In genomic region chr11:64238076-64238475, GRCh38 we compare ENCODE assay signal across 13 cellular contexts. TPM values are rescaled to one million over a fixed set of nuclear protein-coding genes. Genes with fewer than 3 reads are reported as not detected.
DNase-seq lines count a peak whose midpoint lies in the region; ATAC-seq, FAIRE-seq and TF ChIP-seq lines count a peak whose summit lies in the region.
"Had no signal": no experiment of that assay in that cellular context is flagged by ENCODE, and none has a peak within 500 bp of the region (broad histone marks: within the 10 kb centered on the region; RNA-seq: fewer than 3 reads in every experiment).

No MANE protein-coding gene starts in this region.

- no CpG with 5 or more reads among the region's 9 CpGs for WGBS in gastroesophageal sphincter (ENCODE audit: low coverage in 1 of 2), 2 donors

- H3K27ac Mint-ChIP-seq in activated CD4-positive, alpha-beta memory T cell treated with anti-CD3 and anti-CD28 coated beads, Interleukin-2, amount 10 ng/mL, durations not matched to agents 7 days and 5 days, result peak overlapping the region; percentile 48

- intact Hi-C loops in Right ventricle myocardium superior (cut with DNase I) (no loop called here), mucosa of descending colon (cut with DNase I, micrococcal nuclease) (no loop called here)

- H3K36me3 ChIP-seq in right atrium auricular region (peaks cover 6% of the 10 kb centered on the region), mucosa of descending colon (ENCODE audit: low read depth) (no peaks in the 10 kb centered on the region), gastroesophageal sphincter (peaks cover 0 to 42% of the 10 kb centered on the region in 2 donors)

- DNase-seq in right atrium auricular region (ENCODE audit: low spot score) (no peak), Right ventricle myocardium superior (no peak), mucosa of descending colon (peak; percentile 31 to 71 (median 54)), GM19238 (ENCODE audit: insufficient read length, low spot score) (no peak), HTR-8/SVneo (ENCODE audit: insufficient read length, low spot score) (no peak)
- no peak for DNase-seq in activated CD4-positive, alpha-beta memory T cell treated with anti-CD3 and anti-CD28 coated beads, Interleukin-2, amount 10 ng/mL, durations not matched to agents 7 days and 5 days
- DNase-seq: foreskin melanocyte; NCI-H1694 treated with DMSO at 0.1 percent for 48 hours; SJCRH30; stimulated activated CD8-positive, alpha-beta memory T cell treated with anti-CD3 and anti-CD28 coated beads, Interleukin-4, amount 100 ng/mL, for 48 hours had no signal

- no peak for TF ChIP-seq POLR2A in gastroesophageal sphincter (IDR thresholded peaks at IDR 0.05)

- no peak for FAIRE-seq in HTR-8/SVneo (lab: Jason Lieb, UNC)

- ATAC-seq in Right ventricle myocardium superior (ENCODE audit: poor library complexity), result no peak
- ATAC-seq in mucosa of descending colon, result no peak
- no peak for ATAC-seq in GM18498 (IDR thresholded peaks at IDR 0.05; ENCODE audit: unreplicated experiment)
- no peak for ATAC-seq in gastroesophageal sphincter

- POLR2A ChIA-PET in activated CD4-positive, alpha-beta memory T cell treated with anti-CD3 and anti-CD28 coated beads, Interleukin-2, amount 10 ng/mL, durations not matched to agents 7 days and 5 days (lab: Charles Lee), result interaction anchor here (1.5 to 4.8 kb wide), 4 partner anchors 12 to 34 kb away, joined by 4 to 45 read pairs (median 14); partner anchors contain the start of genes FERMT3, NUDT22 and TRPT1

- no peaks in the 10 kb centered on the region for H3K27me3 Mint-ChIP-seq in activated CD4-positive, alpha-beta memory T cell treated with anti-CD3 and anti-CD28 coated beads, Interleukin-2, amount 10 ng/mL, durations not matched to agents 7 days and 5 days

- H3K36me3 Mint-ChIP-seq in activated CD4-positive, alpha-beta memory T cell treated with anti-CD3 and anti-CD28 coated beads, Interleukin-2, amount 10 ng/mL, durations not matched to agents 7 days and 5 days (ENCODE audit: low read depth), result peaks cover 10% of the 10 kb centered on the region

- peaks cover 41% of the 10 kb centered on the region for H3K4me1 Mint-ChIP-seq in activated CD4-positive, alpha-beta memory T cell treated with anti-CD3 and anti-CD28 coated beads, Interleukin-2, amount 10 ng/mL, durations not matched to agents 7 days and 5 days

- CTCF ChIA-PET in activated CD4-positive, alpha-beta memory T cell treated with anti-CD3 and anti-CD28 coated beads, Interleukin-2, amount 10 ng/mL, durations not matched to agents 7 days and 5 days (lab: Charles Lee), result no interaction called here

- H3K4me3 Mint-ChIP-seq in activated CD4-positive, alpha-beta memory T cell treated with anti-CD3 and anti-CD28 coated beads, Interleukin-2, amount 10 ng/mL, durations not matched to agents 7 days and 5 days, result no peak overlapping the region

- no peak overlapping the region for H3K4me3 ChIP-seq in right atrium auricular region
- no peak overlapping the region for H3K4me3 ChIP-seq in mucosa of descending colon
- no peak overlapping the region for H3K4me3 ChIP-seq in gastroesophageal sphincter
- H3K4me3 ChIP-seq: cardiac muscle cell, SJCRH30 had no signal

- TF ChIP-seq CTCF in right atrium auricular region (IDR thresholded peaks at IDR 0.05) (no peak), mucosa of descending colon (IDR thresholded peaks at IDR 0.05) (no peak), gastroesophageal sphincter (IDR thresholded peaks at IDR 0.05) (no peak)

- H3K4me1 ChIP-seq in right atrium auricular region (peaks cover 0 to 63% of the 10 kb centered on the region in 2 donors), mucosa of descending colon (ENCODE audit: low read depth) (peaks cover 47% of the 10 kb centered on the region), gastroesophageal sphincter (peaks cover 3 to 59% (median 32%) of the 10 kb centered on the region in 3 donors)

- peak overlapping the region; percentile 8 to 39 for H3K27ac ChIP-seq in right atrium auricular region
- H3K27ac ChIP-seq in gastroesophageal sphincter, result peak overlapping the region in 1 of 4 donors; percentile 95
- H3K27ac ChIP-seq: cardiac muscle cell, SJCRH30 had no signal

- no peaks in the 10 kb centered on the region for H3K9me3 ChIP-seq in right atrium auricular region
- H3K9me3 ChIP-seq in mucosa of descending colon, result no peaks in the 10 kb centered on the region
- no peaks in the 10 kb centered on the region for H3K9me3 ChIP-seq in gastroesophageal sphincter
- H3K9me3 ChIP-seq: SJCRH30 had no signal

- H3K27me3 ChIP-seq in right atrium auricular region (no peaks in the 10 kb centered on the region), gastroesophageal sphincter (no peaks in the 10 kb centered on the region)
- H3K27me3 ChIP-seq: cardiac muscle cell, SJCRH30 had no signal

- no peaks in the 10 kb centered on the region for H3K9me3 Mint-ChIP-seq in activated CD4-positive, alpha-beta memory T cell treated with anti-CD3 and anti-CD28 coated beads, Interleukin-2, amount 10 ng/mL, durations not matched to agents 7 days and 5 days

- no peak for TF ChIP-seq EP300 in gastroesophageal sphincter (IDR thresholded peaks at IDR 0.05)

RNA-seq across cellular contexts. Expression of gene FKBP2, which starts 2.8 kb away (rescaled TPM):
- total RNA-seq in right atrium auricular region (10 to 100 TPM; 59.1 to 83.4 TPM), Right ventricle myocardium superior (41.6 TPM), mucosa of descending colon (10 to 100 TPM; 67.5 to 91.0 (median 75.8) TPM), gastroesophageal sphincter (10 to 100 TPM; 45.5 to 78.3 (median 58.4) TPM)
- total RNA-seq in activated CD4-positive, alpha-beta memory T cell treated with anti-CD3 and anti-CD28 coated beads, Interleukin-2, amount 10 ng/mL, durations not matched to agents 7 days and 5 days, result 10 to 100 TPM; 26.4 to 27.9 TPM

RNA-seq across cellular contexts. Expression of gene VEGFB, which starts 3.7 kb away (rescaled TPM):
- total RNA-seq in right atrium auricular region (100 to 1,000 TPM; 153 to 201 TPM), Right ventricle myocardium superior (276 TPM), mucosa of descending colon (100 to 1,000 TPM in 1 of 3 donors, 10 to 100 TPM in 2; 45.3 to 156 (median 45.6) TPM), gastroesophageal sphincter (100 to 1,000 TPM in 2 of 4 donors, 10 to 100 TPM in 2; 49.9 to 152 (median 88.6) TPM)
- total RNA-seq in activated CD4-positive, alpha-beta memory T cell treated with anti-CD3 and anti-CD28 coated beads, Interleukin-2, amount 10 ng/mL, durations not matched to agents 7 days and 5 days, result 10 to 100 TPM; 49.1 to 58.5 TPM

RNA-seq across cellular contexts. Expression of gene DNAJC4, which starts 7.7 kb away (rescaled TPM):
- 10 to 100 TPM; 24.7 to 32.1 TPM for total RNA-seq in right atrium auricular region
- 58.0 TPM for total RNA-seq in Right ventricle myocardium superior
- 10 to 100 TPM; 40.8 to 42.0 TPM for total RNA-seq in activated CD4-positive, alpha-beta memory T cell treated with anti-CD3 and anti-CD28 coated beads, Interleukin-2, amount 10 ng/mL, durations not matched to agents 7 days and 5 days
- 10 to 100 TPM; 43.6 to 57.6 (median 50.7) TPM for total RNA-seq in mucosa of descending colon
- total RNA-seq in gastroesophageal sphincter, result 10 to 100 TPM in 3 of 4 donors, 1 to 10 TPM in 1; 7.1 to 33.5 (median 28.9) TPM

RNA-seq across cellular contexts. Expression of gene PPP1R14B, which starts 8.7 kb away (rescaled TPM):
- 10 to 100 TPM; 76.4 to 99.2 TPM for total RNA-seq in right atrium auricular region
- total RNA-seq in Right ventricle myocardium superior, result 123 TPM
- total RNA-seq in activated CD4-positive, alpha-beta memory T cell treated with anti-CD3 and anti-CD28 coated beads, Interleukin-2, amount 10 ng/mL, durations not matched to agents 7 days and 5 days, result 100 to 1,000 TPM in 1 of 2 experiments, 10 to 100 TPM in 1; 96.9 to 105 TPM
- 100 to 1,000 TPM in 1 of 3 donors, 10 to 100 TPM in 2; 73.6 to 142 (median 87.5) TPM for total RNA-seq in mucosa of descending colon
- 100 to 1,000 TPM in 1 of 4 donors, 10 to 100 TPM in 3; 37.2 to 123 (median 70.9) TPM for total RNA-seq in gastroesophageal sphincter

RNA-seq across cellular contexts. Expression of gene NUDT22, which starts 12.0 kb away (rescaled TPM):
- total RNA-seq in right atrium auricular region (10 to 100 TPM; 73.3 to 95.6 TPM), Right ventricle myocardium superior (60.8 TPM), mucosa of descending colon (100 to 1,000 TPM in 2 of 3 donors, 10 to 100 TPM in 1; 81.6 to 137 (median 119) TPM), gastroesophageal sphincter (10 to 100 TPM; 36.8 to 53.7 (median 45.8) TPM)
- 10 to 100 TPM; 84.8 to 90.6 TPM for total RNA-seq in activated CD4-positive, alpha-beta memory T cell treated with anti-CD3 and anti-CD28 coated beads, Interleukin-2, amount 10 ng/mL, durations not matched to agents 7 days and 5 days

Comparison
In these comparisons a context has a peak if more than half of its experiments do, and no peak if none do; other contexts are left out.
1. DNase-seq: peak in mucosa of descending colon (3 of 3); none in right atrium auricular region (single experiment), Right ventricle myocardium superior (single experiment), activated CD4-positive, alpha-beta memory T cell treated with anti-CD3 and anti-CD28 coated beads, Interleukin-2, amount 10 ng/mL, durations not matched to agents 7 days and 5 days (single experiment), GM19238 (single experiment) and HTR-8/SVneo (single experiment).